Comparison of ENCODE assay signal across 8 cellular contexts in the genomic region with DNA sequence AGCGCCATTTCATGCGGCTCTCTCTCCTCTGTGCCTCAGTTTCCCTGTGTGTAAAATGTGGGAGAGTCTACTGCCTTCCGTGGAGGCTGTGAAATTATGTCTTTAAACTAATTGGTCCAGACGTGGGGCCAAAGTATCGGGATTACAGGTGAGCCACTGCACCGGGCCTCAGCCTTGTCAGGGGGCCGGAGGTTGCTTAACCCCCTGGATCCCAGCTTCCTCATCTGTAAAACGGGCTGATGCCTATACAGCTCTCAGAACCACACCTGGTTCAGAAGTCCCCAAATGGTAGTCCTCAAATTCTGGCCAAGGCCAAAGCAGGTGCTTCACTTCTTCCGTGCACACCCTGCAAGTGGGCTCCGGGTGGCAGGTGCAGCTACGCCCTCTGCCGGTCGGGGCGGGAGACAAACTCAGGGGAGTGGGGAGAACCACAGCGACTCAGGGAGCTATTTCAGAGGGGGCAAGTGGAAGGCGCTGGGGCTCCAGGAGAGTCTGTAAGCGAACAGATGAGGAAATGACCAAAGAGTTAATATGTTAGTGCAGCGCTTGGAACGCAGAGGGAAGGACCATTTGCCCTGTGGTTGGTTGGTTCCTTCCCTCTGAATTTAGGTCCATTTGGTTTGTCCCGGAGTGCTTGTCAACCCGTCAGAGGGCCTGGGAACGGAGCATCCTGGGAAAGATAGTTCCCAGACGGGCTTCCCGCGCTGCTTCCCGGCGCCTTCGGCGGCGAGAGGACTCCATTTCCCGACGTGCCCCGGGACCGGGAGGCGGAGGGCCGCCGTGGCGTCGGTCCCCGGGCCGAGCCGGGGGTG. TPM values are rescaled to one million over a fixed set of nuclear protein-coding genes. Genes with fewer than 3 reads are reported as not detected.
DNase-seq lines count a peak whose midpoint lies in the region; ATAC-seq and TF ChIP-seq lines count a peak whose summit lies in the region.

TSS of gene MGRN1 (plus strand) at position 812 of the 812 bp plus-strand sequence. CDS start 135 bp downstream, outside the sequence.

- H3K4me3 ChIP-seq in iPS-18c (ENCODE audit: insufficient read depth, low read depth, low read length) (peak within 1 kb of the TSS; percentile 93), skeletal muscle tissue (ENCODE audit: low read length in 3 of 3) (peak within 1 kb of the TSS; percentile 88 to 95 (median 92))

- DNase-seq in ACHN, result peak; percentile 99
- DNase-seq in NCI-H2171 treated with DMSO at 0.1 percent for 48 hours (lab: John Stamatoyannopoulos, UW), result peak; percentile 97
- peak; percentile 94 to 98 for DNase-seq in T47D (ENCODE audit: low read depth in 1 of 2, low spot score in 1 of 2)

- peak within 1 kb of the TSS; percentile 95 to 98 (median 96) for H3K9ac ChIP-seq in skeletal muscle tissue (ENCODE audit: low read depth in 1 of 3, low read length in 3 of 3)

- H3K27me3 ChIP-seq in skeletal muscle tissue (ENCODE audit: control insufficient read depth in 3 of 3, insufficient read depth in 3 of 3, low read length in 3 of 3), result no peaks in the 10 kb centered on the region

- in situ Hi-C loops in ACHN (cut with HindIII; ENCODE audit: low pct_ligation_motif_present, low pct_unique_long_range_greater_than_20kb, low sequenced_read_pairs), result no loop called here
- in situ Hi-C loops in T47D (cut with HindIII; ENCODE audit: low pct_unique_long_range_greater_than_20kb, low sequenced_read_pairs), result no loop called here

- H3K27ac ChIP-seq in VCaP, result peak within 1 kb of the TSS; percentile 86
- H3K27ac ChIP-seq in skeletal muscle tissue (ENCODE audit: low read depth, low read length), result peak within 1 kb of the TSS; percentile 97

- peaks cover 21 to 31% (median 22%) of the 10 kb centered on the region in 3 donors for H3K4me1 ChIP-seq in skeletal muscle tissue (ENCODE audit: control insufficient read depth in 3 of 3, insufficient read depth in 3 of 3, low read length in 3 of 3)

- peak; percentile 87 for TF ChIP-seq CTCF in VCaP (conservative IDR thresholded peaks at IDR 0.05)

- H3K9me3 ChIP-seq in iPS-18c (ENCODE audit: control insufficient read depth, insufficient read depth, low read length) (no peaks in the 10 kb centered on the region), skeletal muscle tissue (ENCODE audit: control insufficient read depth in 3 of 3, low read length in 3 of 3) (no peaks in the 10 kb centered on the region)

- peaks cover 0 to 3% (median 0%) of the 10 kb centered on the region in 3 donors for H3K36me3 ChIP-seq in skeletal muscle tissue (ENCODE audit: control insufficient read depth in 3 of 3, insufficient read depth in 3 of 3, low read length in 3 of 3)

- ATAC-seq in GM18861 (IDR thresholded peaks at IDR 0.05; ENCODE audit: unreplicated experiment) (peak; percentile 66), HG03108 (IDR thresholded peaks at IDR 0.05; ENCODE audit: unreplicated experiment) (peak; percentile 74)

RNA-seq across cellular contexts. Expression of gene MGRN1, which starts in this region (rescaled TPM):
- 16.2 TPM for total RNA-seq in skeletal muscle tissue

Comparison
In these comparisons a context has a peak if more than half of its experiments do, and no peak if none do; other contexts are left out.
1. Peak in every context shown above with its lines: DNase-seq, ATAC-seq, H3K4me3 ChIP-seq and H3K27ac ChIP-seq.